In genomic region chr10:131851332-131851731, GRCh38 we compare ENCODE assay signal across 28 cellular contexts. TPM values are rescaled to one million over a fixed set of nuclear protein-coding genes. Genes with fewer than 3 reads are reported as not detected.
A peak's percentile ranks its signal among the peaks of the same experiment; 100 is the strongest.
DNase-seq lines count a peak whose midpoint lies in the region; ATAC-seq and TF ChIP-seq lines count a peak whose summit lies in the region.
"Had no signal": no experiment of that assay in that cellular context is flagged by ENCODE, and none has a peak within 500 bp of the region (broad histone marks: within the 10 kb centered on the region; RNA-seq: fewer than 3 reads in every experiment).

No MANE protein-coding gene starts in this region.

- no peak overlapping the region for H3K4me2 ChIP-seq in neural progenitor cell

- H3K9me3 Mint-ChIP-seq in stimulated activated naive CD8-positive, alpha-beta T cell treated with anti-CD3 and anti-CD28 coated beads, Interleukin-15, Interleukin-2, amounts not matched to agents 100 ng/mL and 50 ng/mL, for 24 hours = peaks cover 4% of the 10 kb centered on the region
- H3K9me3 Mint-ChIP-seq in chondrocyte (ENCODE audit: low read depth) (no peaks in the 10 kb centered on the region), neural progenitor cell (peaks cover 2% of the 10 kb centered on the region)
- H3K9me3 Mint-ChIP-seq: activated naive CD8-positive, alpha-beta T cell treated with anti-CD3 and anti-CD28 coated beads, Interleukin-2, amount 10 ng/mL, durations not matched to agents 7 days and 5 days had no signal

- H3K9ac ChIP-seq in neural progenitor cell = no peak overlapping the region

- H2AFZ ChIP-seq in neural progenitor cell (replicated peaks) = no peak overlapping the region

- H4K20me1 ChIP-seq in neural progenitor cell (ENCODE audit: low read depth) = no peaks in the 10 kb centered on the region

- no peaks in the 10 kb centered on the region for H3K27me3 Mint-ChIP-seq in stimulated activated naive CD8-positive, alpha-beta T cell treated with anti-CD3 and anti-CD28 coated beads, Interleukin-15, Interleukin-2, amounts not matched to agents 100 ng/mL and 50 ng/mL, for 24 hours
- H3K27me3 Mint-ChIP-seq in chondrocyte (ENCODE audit: low read depth) (no peaks in the 10 kb centered on the region), neural progenitor cell (ENCODE audit: insufficient read depth, low read depth) (peaks cover 9% of the 10 kb centered on the region)
- H3K27me3 Mint-ChIP-seq: activated naive CD8-positive, alpha-beta T cell treated with anti-CD3 and anti-CD28 coated beads, Interleukin-2, amount 10 ng/mL, durations not matched to agents 7 days and 5 days had no signal

- peak overlapping the region; percentile 45 for H3K27ac Mint-ChIP-seq in stimulated activated naive CD8-positive, alpha-beta T cell treated with anti-CD3 and anti-CD28 coated beads, Interleukin-15, Interleukin-2, amounts not matched to agents 100 ng/mL and 50 ng/mL, for 24 hours
- H3K27ac Mint-ChIP-seq in chondrocyte (ENCODE audit: unreplicated experiment) = no peak overlapping the region
- no peak overlapping the region for H3K27ac Mint-ChIP-seq in neural progenitor cell
- H3K27ac Mint-ChIP-seq: activated naive CD8-positive, alpha-beta T cell treated with anti-CD3 and anti-CD28 coated beads, Interleukin-2, amount 10 ng/mL, durations not matched to agents 7 days and 5 days; T-helper 17 cell had no signal

- no peaks in the 10 kb centered on the region for H3K9me3 ChIP-seq in neural progenitor cell (ENCODE audit: low read depth)
- H3K9me3 ChIP-seq: ascending aorta, esophagus muscularis mucosa, lower lobe of right lung, suprapubic skin had no signal

- H3K4me1 ChIP-seq in neural progenitor cell = no peaks in the 10 kb centered on the region
- H3K4me1 ChIP-seq: ascending aorta, esophagus muscularis mucosa, lower lobe of right lung, suprapubic skin had no signal

- no peaks in the 10 kb centered on the region for H3K79me2 ChIP-seq in neural progenitor cell (ENCODE audit: low read depth)

- no peaks in the 10 kb centered on the region for H3K36me3 ChIP-seq in neural progenitor cell
- H3K36me3 ChIP-seq: ascending aorta, esophagus muscularis mucosa, lower lobe of right lung, suprapubic skin had no signal

- H3K27me3 ChIP-seq in neural progenitor cell = no peaks in the 10 kb centered on the region
- H3K27me3 ChIP-seq: ascending aorta had no signal

- H3K4me3 ChIP-seq in neural progenitor cell = no peak overlapping the region
- H3K4me3 ChIP-seq: ascending aorta, esophagus muscularis mucosa, lower lobe of right lung, suprapubic skin had no signal

- H3K4me1 Mint-ChIP-seq in stimulated activated naive CD8-positive, alpha-beta T cell treated with anti-CD3 and anti-CD28 coated beads, Interleukin-15, Interleukin-2, amounts not matched to agents 100 ng/mL and 50 ng/mL, for 24 hours (ENCODE audit: low read depth) = no peaks in the 10 kb centered on the region
- no peaks in the 10 kb centered on the region for H3K4me1 Mint-ChIP-seq in chondrocyte (ENCODE audit: low read depth)
- peaks cover 6% of the 10 kb centered on the region for H3K4me1 Mint-ChIP-seq in neural progenitor cell
- H3K4me1 Mint-ChIP-seq: activated naive CD8-positive, alpha-beta T cell treated with anti-CD3 and anti-CD28 coated beads, Interleukin-2, amount 10 ng/mL, durations not matched to agents 7 days and 5 days; CD8-positive, alpha-beta memory T cell; H9; natural killer cell; T-helper 17 cell had no signal

- no peaks in the 10 kb centered on the region for H3K36me3 Mint-ChIP-seq in stimulated activated naive CD8-positive, alpha-beta T cell treated with anti-CD3 and anti-CD28 coated beads, Interleukin-15, Interleukin-2, amounts not matched to agents 100 ng/mL and 50 ng/mL, for 24 hours (ENCODE audit: low read depth)
- H3K36me3 Mint-ChIP-seq in chondrocyte (ENCODE audit: low read depth) (no peaks in the 10 kb centered on the region), neural progenitor cell (no peaks in the 10 kb centered on the region)
- H3K36me3 Mint-ChIP-seq: activated naive CD8-positive, alpha-beta T cell treated with anti-CD3 and anti-CD28 coated beads, Interleukin-2, amount 10 ng/mL, durations not matched to agents 7 days and 5 days; CD8-positive, alpha-beta memory T cell; natural killer cell had no signal

- no peak overlapping the region for H3K4me3 Mint-ChIP-seq in stimulated activated naive CD8-positive, alpha-beta T cell treated with anti-CD3 and anti-CD28 coated beads, Interleukin-15, Interleukin-2, amounts not matched to agents 100 ng/mL and 50 ng/mL, for 24 hours
- H3K4me3 Mint-ChIP-seq in chondrocyte (ENCODE audit: unreplicated experiment) (no peak overlapping the region), neural progenitor cell (peak overlapping the region; percentile 2)
- H3K4me3 Mint-ChIP-seq: activated naive CD8-positive, alpha-beta T cell treated with anti-CD3 and anti-CD28 coated beads, Interleukin-2, amount 10 ng/mL, durations not matched to agents 7 days and 5 days; CD8-positive, alpha-beta memory T cell; H9; natural killer cell; T-helper 17 cell had no signal

- no peak for DNase-seq in stimulated activated naive CD8-positive, alpha-beta T cell treated with anti-CD3 and anti-CD28 coated beads, Interleukin-15, Interleukin-2, amounts not matched to agents 100 U/mL and 50 U/mL, for 24 hours
- DNase-seq in chondrocyte (ENCODE audit: low spot score) (peak; percentile 22), neural progenitor cell (ENCODE audit: low spot score) (no peak), NCI-H1048 (lab: John Stamatoyannopoulos, UW) (no peak), COR-L47 (lab: John Stamatoyannopoulos, UW) (no peak), iPS-NIHi7 (ENCODE audit: extremely low spot score) (no peak)
- DNase-seq: activated CD4-positive, alpha-beta T cell treated with anti-CD3 and anti-CD28 coated beads, Interleukin-2, amount 50 U/mL, for 48 hours; activated CD8-positive, alpha-beta memory T cell treated with anti-CD3 and anti-CD28 coated beads, Interleukin-2, amount 50 U/mL, for 4 hours; activated naive CD8-positive, alpha-beta T cell treated with anti-CD3 and anti-CD28 coated beads, Interleukin-2, amount 10 ng/mL, durations not matched to agents 7 days and 5 days; caudate nucleus; CD8-positive, alpha-beta memory T cell; dermis blood vessel endothelial cell; DMS153; foreskin fibroblast; Karpas-422; lower lobe of right lung; natural killer cell; NCI-H1436 treated with DMSO at 0.1 percent for 48 hours; NCI-H226; NCI-H69; SHP77; stimulated activated CD4-positive, alpha-beta T cell treated with anti-CD3 and anti-CD28 coated beads, Interleukin-4, amount 100 ng/mL, for 24 hours; T-helper 17 cell had no signal

- H3F3A ChIP-seq in neural progenitor cell (ENCODE audit: low read depth) = no peaks in the 10 kb centered on the region

- TF ChIP-seq CTCF in chondrocyte (IDR thresholded peaks at IDR 0.05) = no peak
- no peak for TF ChIP-seq CTCF in neural progenitor cell (IDR thresholded peaks at IDR 0.05)

- no peak overlapping the region for H3K27ac ChIP-seq in neural progenitor cell
- H3K27ac ChIP-seq: ascending aorta, esophagus muscularis mucosa, lower lobe of right lung, suprapubic skin had no signal

- no peak for ATAC-seq in stimulated activated naive CD8-positive, alpha-beta T cell treated with anti-CD3 and anti-CD28 coated beads, Interleukin-15, Interleukin-2, amounts not matched to agents 100 U/mL and 50 U/mL, for 24 hours
- ATAC-seq: lower lobe of right lung, natural killer cell, T-helper 17 cell had no signal

RNA-seq across cellular contexts. Expression of gene PPP2R2D, which starts 49.5 kb away (rescaled TPM):
- 24.3 to 27.5 TPM (median 25.1 TPM) in 3 replicates for total RNA-seq in chondrocyte
- total RNA-seq in neural progenitor cell (ENCODE audit: low replicate concordance) = 28.1 and 31.2 TPM in 2 replicates
